Comparison of ENCODE assay signal across 33 cellular contexts in the genomic region with DNA sequence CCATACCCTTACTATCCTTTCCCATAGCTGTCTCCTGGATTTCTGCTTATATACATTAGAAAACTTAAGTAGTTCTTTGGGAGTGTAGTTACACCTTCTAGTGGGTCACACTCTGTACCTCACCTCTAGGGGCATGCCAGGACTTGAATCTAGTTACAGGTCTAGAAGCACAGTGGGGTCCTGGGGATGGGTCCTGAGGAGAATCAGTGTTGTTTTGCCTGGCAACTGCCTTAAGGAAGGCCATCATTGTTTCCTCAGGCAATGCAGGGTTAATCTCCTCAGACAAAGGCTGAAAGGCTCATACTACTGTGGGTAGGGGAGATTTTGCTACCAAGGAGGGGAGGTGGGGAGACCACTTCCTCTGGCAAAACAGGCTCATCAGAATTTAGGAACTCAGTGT.
"Had no signal": no experiment of that assay in that cellular context is flagged by ENCODE, and none has a peak within 500 bp of the region (broad histone marks: within the 10 kb centered on the region; RNA-seq: fewer than 3 reads in every experiment).

No MANE protein-coding gene starts in this region.

- H3K36me3 Mint-ChIP-seq: activated naive CD8-positive, alpha-beta T cell had no signal

- H3K4me1 Mint-ChIP-seq: activated CD4-positive, alpha-beta memory T cell treated with anti-CD3 and anti-CD28 coated beads, Interleukin-2, amount 10 ng/mL, durations not matched to agents 7 days and 5 days; activated CD4-positive, alpha-beta T cell treated with anti-CD3 and anti-CD28 coated beads, Interleukin-2, amount 10 ng/mL, durations not matched to agents 7 days and 5 days; central memory CD8-positive, alpha-beta T cell; T-helper 17 cell had no signal

- DNase-seq: activated CD4-positive, alpha-beta memory T cell treated with anti-CD3 and anti-CD28 coated beads, Interleukin-2, amount 10 ng/mL, durations not matched to agents 7 days and 5 days; activated CD4-positive, alpha-beta T cell treated with anti-CD3 and anti-CD28 coated beads for 1 hour; activated CD4-positive, alpha-beta T cell treated with anti-CD3 and anti-CD28 coated beads for 4 hours; activated CD4-positive, alpha-beta T cell treated with anti-CD3 and anti-CD28 coated beads, Interleukin-2, amount 10 ng/mL, durations not matched to agents 7 days and 5 days; activated CD4-positive, alpha-beta T cell treated with anti-CD3 and anti-CD28 coated beads, Interleukin-2, amount 50 U/mL, for 4 hours; activated CD8-positive, alpha-beta memory T cell treated with anti-CD3 and anti-CD28 coated beads, Interleukin-2, amount 50 U/mL, for 48 hours; activated gamma-delta T cell; activated naive CD4-positive, alpha-beta T cell; activated naive CD4-positive, alpha-beta T cell treated with anti-CD3 and anti-CD28 coated beads, Interleukin-2, amount 50 U/mL, for 16 hours; activated T-cell treated with anti-CD3 and anti-CD28 coated beads for 4 hours; activated T-cell treated with anti-CD3 and anti-CD28 coated beads, Interleukin-2, amount 50 U/mL, for 24 hours; activated T-cell treated with anti-CD3 and anti-CD28 coated beads, Interleukin-2, amount 50 U/mL, for 72 hours; amniotic stem cell; anterior cingulate cortex; brain microvascular endothelial cell; dorsolateral prefrontal cortex; effector memory CD4-positive, alpha-beta T cell; erythroblast; foreskin keratinocyte; gastrocnemius medialis; glutamatergic neuron; heart left ventricle; T-helper 1 cell; T-helper 17 cell; T1000 had no signal

- FAIRE-seq: astrocyte, bronchial epithelial cell had no signal

- H3K27ac Mint-ChIP-seq: activated CD4-positive, alpha-beta memory T cell treated with anti-CD3 and anti-CD28 coated beads, Interleukin-2, amount 10 ng/mL, durations not matched to agents 7 days and 5 days; activated CD4-positive, alpha-beta T cell treated with anti-CD3 and anti-CD28 coated beads, Interleukin-2, amount 10 ng/mL, durations not matched to agents 7 days and 5 days; activated naive CD8-positive, alpha-beta T cell; activated T-cell treated with anti-CD3 and anti-CD28 coated beads, Interleukin-2, amount 50 U/mL, for 24 hours; activated T-cell treated with anti-CD3 and anti-CD28 coated beads, Interleukin-2, amount 50 U/mL, for 72 hours; dendritic cell treated with granulocyte-macrophage colony-stimulating factor and Interleukin-4, amounts not matched to agents 40 ng/mL and 50 ng/mL, for 4 days; T-helper 17 cell; T-helper 2 cell treated with Interferon-gamma antibody and Interleukin-4, amounts not matched to agents 5 μg/mL and 100 μg/mL, for 36 hours had no signal

- H3K27me3 Mint-ChIP-seq: activated CD4-positive, alpha-beta memory T cell treated with anti-CD3 and anti-CD28 coated beads, Interleukin-2, amount 10 ng/mL, durations not matched to agents 7 days and 5 days; activated CD4-positive, alpha-beta T cell treated with anti-CD3 and anti-CD28 coated beads, Interleukin-2, amount 10 ng/mL, durations not matched to agents 7 days and 5 days; activated naive CD8-positive, alpha-beta T cell; activated T-cell treated with anti-CD3 and anti-CD28 coated beads, Interleukin-2, amount 50 U/mL, for 24 hours; central memory CD8-positive, alpha-beta T cell; dendritic cell treated with granulocyte-macrophage colony-stimulating factor and Interleukin-4, amounts not matched to agents 40 ng/mL and 50 ng/mL, for 4 days; T-helper 17 cell had no signal

- H3K27me3 ChIP-seq: brain microvascular endothelial cell, dorsolateral prefrontal cortex, esophagus muscularis mucosa, foreskin keratinocyte, gastrocnemius medialis, heart left ventricle had no signal

- H3K4me1 ChIP-seq: esophagus muscularis mucosa, foreskin keratinocyte, gastrocnemius medialis, heart left ventricle had no signal

- H3K27ac ChIP-seq: brain microvascular endothelial cell, coronary artery, dorsolateral prefrontal cortex, esophagus muscularis mucosa, foreskin keratinocyte, gastrocnemius medialis, heart left ventricle had no signal

- H3K4me3 ChIP-seq: coronary artery, dorsolateral prefrontal cortex, esophagus muscularis mucosa, gastrocnemius medialis, heart left ventricle had no signal

- H3K4me3 Mint-ChIP-seq: activated CD4-positive, alpha-beta memory T cell treated with anti-CD3 and anti-CD28 coated beads, Interleukin-2, amount 10 ng/mL, durations not matched to agents 7 days and 5 days; activated CD4-positive, alpha-beta T cell treated with anti-CD3 and anti-CD28 coated beads, Interleukin-2, amount 10 ng/mL, durations not matched to agents 7 days and 5 days; activated naive CD8-positive, alpha-beta T cell; activated T-cell treated with anti-CD3 and anti-CD28 coated beads, Interleukin-2, amount 50 U/mL, for 24 hours; activated T-cell treated with anti-CD3 and anti-CD28 coated beads, Interleukin-2, amount 50 U/mL, for 72 hours; central memory CD8-positive, alpha-beta T cell; dendritic cell treated with granulocyte-macrophage colony-stimulating factor and Interleukin-4, amounts not matched to agents 40 ng/mL and 50 ng/mL, for 4 days; T-helper 17 cell; T-helper 2 cell treated with Interferon-gamma antibody and Interleukin-4, amounts not matched to agents 5 μg/mL and 100 μg/mL, for 36 hours had no signal

- H3K36me3 ChIP-seq: brain microvascular endothelial cell, esophagus muscularis mucosa, gastrocnemius medialis, heart left ventricle had no signal

- H3K9me3 ChIP-seq: gastrocnemius medialis, heart left ventricle had no signal
